1 cellular context compared by ENCODE assay signal in genomic region chr14:101968186-101968585, GRCh38.
TF ChIP-seq lines count a peak whose summit lies in the region.

No MANE protein-coding gene starts in this region.

TF ChIP-seq in K562, 482 proteins besides CTCF, POLR2A, EP300 and RAD21:
- TF ChIP-seq ZNF511 (CRISPR knock-in tag; IDR thresholded peaks at IDR 0.05) (no peak), TRIM24 (IDR thresholded peaks at IDR 0.05) (no peak), KAT8 (IDR thresholded peaks at IDR 0.05; ENCODE audit: low read depth) (no peak)
